ENCODE assay signal across 2 cellular contexts in the genomic region with DNA sequence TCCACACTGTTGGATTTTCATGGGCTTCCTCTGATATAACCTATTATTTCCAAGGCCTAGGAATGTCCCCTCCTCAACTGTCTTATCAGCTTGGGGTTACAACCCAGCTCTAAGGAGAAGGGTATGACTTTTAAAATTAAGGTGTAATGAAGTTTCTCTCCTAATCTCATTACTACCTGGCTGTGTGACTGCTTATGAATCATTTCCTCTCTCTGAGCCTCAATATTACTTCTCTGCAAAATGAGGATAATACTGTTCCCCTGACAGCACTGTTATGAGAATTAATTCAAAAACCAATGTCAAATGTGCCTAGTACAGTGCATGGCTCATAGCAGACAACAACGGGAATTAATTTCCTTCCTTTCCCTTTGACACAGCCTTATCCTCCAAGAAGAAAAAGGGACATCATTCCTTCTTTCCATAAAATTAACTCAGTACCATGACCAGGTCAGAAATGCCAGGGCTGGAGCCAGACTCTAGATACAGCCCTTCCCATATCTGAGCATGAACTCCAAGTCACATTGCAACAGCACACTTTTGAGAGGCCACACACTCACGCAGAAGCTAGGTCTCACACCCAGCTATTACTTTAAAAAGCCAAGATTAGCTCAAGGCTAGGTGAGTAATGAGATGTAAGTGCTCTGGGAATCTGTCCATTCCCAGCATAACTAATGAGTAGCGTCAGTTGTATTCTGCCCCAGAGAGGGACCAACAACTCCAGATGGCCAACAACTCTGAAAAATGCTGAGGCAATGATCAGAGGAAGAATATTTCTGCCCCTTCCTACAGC.
A peak's percentile ranks its signal among the peaks of the same experiment; 100 is the strongest.
TF ChIP-seq lines count a peak whose summit lies in the region.

No MANE protein-coding gene starts in this region.

TF ChIP-seq in A549, 52 proteins besides CTCF, POLR2A, EP300 and RAD21 (continued from another document):
- TF ChIP-seq E2F6 (IDR thresholded peaks at IDR 0.05; ENCODE audit: borderline replicate concordance, low read depth) (no peak), CEBPB (IDR thresholded peaks at IDR 0.05) (peak in 1 of 2 experiments; percentile 34; a peak in 2 of 4 replicates), JUN (IDR thresholded peaks at IDR 0.05) (no peak)
TF ChIP-seq in A549: peak in this region for 3.

TF ChIP-seq in K562, 482 proteins besides CTCF, POLR2A, EP300 and RAD21 (continued from another document):
- no peak for TF ChIP-seq HNRNPUL1 (IDR thresholded peaks at IDR 0.05; ENCODE audit: low read length)
- TF ChIP-seq, protein P1, sequence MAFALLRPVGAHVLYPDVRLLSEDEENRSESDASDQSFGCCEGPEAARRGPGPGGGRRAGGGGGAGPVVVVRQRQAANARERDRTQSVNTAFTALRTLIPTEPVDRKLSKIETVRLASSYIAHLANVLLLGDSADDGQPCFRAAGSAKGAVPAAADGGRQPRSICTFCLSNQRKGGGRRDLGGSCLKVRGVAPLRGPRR (CRISPR knock-in tag; IDR thresholded peaks at IDR 0.05): no peak
- TF ChIP-seq CCAR2 (IDR thresholded peaks at IDR 0.05; ENCODE audit: low read depth, low read length): no peak
- TF ChIP-seq SP1 (CRISPR knock-in tag; IDR thresholded peaks at IDR 0.05): no peak
TF ChIP-seq in K562: peak in this region for 0.
